ENCODE assay signal across 14 cellular contexts in genomic region chr11:114187173-114187572, GRCh38.
DNase-seq lines count a peak whose midpoint lies in the region; ATAC-seq and TF ChIP-seq lines count a peak whose summit lies in the region.
"Had no signal": no experiment of that assay in that cellular context is flagged by ENCODE, and none has a peak within 500 bp of the region (broad histone marks: within the 10 kb centered on the region; RNA-seq: fewer than 3 reads in every experiment).

No MANE protein-coding gene starts in this region.

- H3K36me3 ChIP-seq in left ventricle myocardium inferior (peaks cover 59% of the 10 kb centered on the region), heart right ventricle (peaks cover 0 to 49% (median 13%) of the 10 kb centered on the region in 9 donors), OCI-LY7 (ENCODE audit: insufficient read depth, low read length) (no peaks in the 10 kb centered on the region), mucosa of descending colon (ENCODE audit: low read depth) (no peaks in the 10 kb centered on the region), upper lobe of left lung (peaks cover 19 to 85% (median 44%) of the 10 kb centered on the region in 4 donors), mesenchymal stem cell (ENCODE audit: control insufficient read depth in 1 of 2, insufficient read depth in 2 of 2, low read depth in 1 of 2, low read length in 2 of 2) (no peaks in the 10 kb centered on the region)

- CTCF ChIA-PET in OCI-LY7 (lab: Charles Lee; ENCODE audit: unreplicated experiment): interaction anchor here (0.6 kb wide), 1 partner anchor 385 kb away, joined by 3 read pairs; no protein-coding TSS in a partner anchor

- H2AK5ac ChIP-seq in mesenchymal stem cell (ENCODE audit: low read length, severe bottlenecking): no peak overlapping the region

- TF ChIP-seq CTCF in left ventricle myocardium inferior (IDR thresholded peaks at IDR 0.05; ENCODE audit: borderline replicate concordance): no peak
- no peak for TF ChIP-seq CTCF in heart right ventricle (IDR thresholded peaks at IDR 0.05)
- TF ChIP-seq CTCF in OCI-LY7 (conservative IDR thresholded peaks at IDR 0.05; ENCODE audit: low read length): no peak
- no peak for TF ChIP-seq CTCF in mucosa of descending colon (IDR thresholded peaks at IDR 0.05)
- no peak for TF ChIP-seq CTCF in upper lobe of left lung (IDR thresholded peaks at IDR 0.05)

- H3K9ac ChIP-seq in mesenchymal stem cell (ENCODE audit: low read length): no peak overlapping the region

- no peak overlapping the region for H4K8ac ChIP-seq in mesenchymal stem cell (ENCODE audit: low read length)

- no peaks in the 10 kb centered on the region for H3K79me2 ChIP-seq in OCI-LY7 (ENCODE audit: insufficient read depth, low read depth, low read length)

- no peaks in the 10 kb centered on the region for H4K20me1 ChIP-seq in OCI-LY7 (ENCODE audit: insufficient read depth, low read length)

- no peaks in the 10 kb centered on the region for H3K9me2 ChIP-seq in OCI-LY7 (ENCODE audit: insufficient read depth, low read length)

- H3K4me1 ChIP-seq in left ventricle myocardium inferior (peaks cover 74% of the 10 kb centered on the region), heart right ventricle (peaks cover 9 to 47% (median 25%) of the 10 kb centered on the region in 9 donors), OCI-LY7 (ENCODE audit: insufficient read depth, low read length, poor library complexity, severe bottlenecking) (peaks cover 26% of the 10 kb centered on the region), mucosa of descending colon (ENCODE audit: low read depth) (peaks cover 3% of the 10 kb centered on the region), upper lobe of left lung (peaks cover 20 to 52% (median 35%) of the 10 kb centered on the region in 4 donors), mesenchymal stem cell (ENCODE audit: control insufficient read depth, insufficient read depth, low read depth, low read length) (no peaks in the 10 kb centered on the region)

- H2BK120ac ChIP-seq in mesenchymal stem cell (ENCODE audit: low read depth, low read length): no peak overlapping the region

- peak overlapping the region; percentile 56; the same call in 1 of the 2 replicates for H2AFZ ChIP-seq in OCI-LY7 (ENCODE audit: low read length)
- no peak overlapping the region for H2AFZ ChIP-seq in mesenchymal stem cell (ENCODE audit: low read depth, low read length)

- 66 to 92% methylated on average over 7 of the region's 7 CpGs for WGBS in heart right ventricle, 2 donors
- 69 to 73% methylated on average over 6 to 7 of the region's 7 CpGs for WGBS in upper lobe of left lung, 2 donors
- 91% methylated on average over 7 of the region's 7 CpGs for WGBS in mesenchymal stem cell

- H2BK5ac ChIP-seq in mesenchymal stem cell (ENCODE audit: low read depth, low read length, poor library complexity, severe bottlenecking): no peak overlapping the region

- H3K27me3 ChIP-seq in left ventricle myocardium inferior (ENCODE audit: low read depth) (no peaks in the 10 kb centered on the region), heart right ventricle (no peaks in the 10 kb centered on the region), upper lobe of left lung (no peaks in the 10 kb centered on the region), mesenchymal stem cell (ENCODE audit: control insufficient read depth in 1 of 2, insufficient read depth in 1 of 2, low read length in 2 of 2) (peaks cover 49 to 53% of the 10 kb centered on the region in 2 experiments)
- H3K27me3 ChIP-seq: right lobe of liver had no signal

- TF ChIP-seq POLR2A in upper lobe of left lung (IDR thresholded peaks at IDR 0.05): no peak

- H2BK12ac ChIP-seq in mesenchymal stem cell (ENCODE audit: low read length in 2 of 2): no peak overlapping the region

- ATAC-seq in heart right ventricle: no peak
- peak; percentile 42 for ATAC-seq in mucosa of descending colon
- ATAC-seq in upper lobe of left lung (ENCODE audit: low FRiP score in 2 of 2): no peak
- ATAC-seq: activated T-helper 17 cell treated with anti-CD3 and anti-CD28 coated beads, Interleukin-2, amount 50 U/mL, for 72 hours; left lobe of liver; right lobe of liver had no signal

- H3K4me3 ChIP-seq in left ventricle myocardium inferior: no peak overlapping the region
- H3K4me3 ChIP-seq in heart right ventricle: no peak overlapping the region
- H3K4me3 ChIP-seq in OCI-LY7 (ENCODE audit: low read depth, low read length, poor library complexity, severe bottlenecking): no peak overlapping the region
- H3K4me3 ChIP-seq in mucosa of descending colon: no peak overlapping the region
- H3K4me3 ChIP-seq in upper lobe of left lung: no peak overlapping the region
- no peak overlapping the region for H3K4me3 ChIP-seq in mesenchymal stem cell (ENCODE audit: insufficient read depth in 1 of 2, low read depth in 1 of 2, low read length in 2 of 2)
- H3K4me3 ChIP-seq: right lobe of liver had no signal

- H3K27ac ChIP-seq in left ventricle myocardium inferior (replicated peaks) (peak overlapping the region; percentile 40), heart right ventricle (peak overlapping the region in 1 of 10 donors; percentile 10), OCI-LY7 (ENCODE audit: low read depth, low read length, poor library complexity, severe bottlenecking) (peak overlapping the region; percentile 20), upper lobe of left lung (peak overlapping the region; percentile 39 to 70 (median 52)), mesenchymal stem cell (ENCODE audit: low read length, poor library complexity, severe bottlenecking) (no peak overlapping the region)

- intact Hi-C loops in left ventricle myocardium inferior (cut with micrococcal nuclease) (loop anchor here (10.0 kb wide), 1 partner anchor 132 kb away; the partner anchor contains the start of gene ZBTB16), heart right ventricle (cut with DNase I) (loop anchor here in 1 of 10 donors (10.0 kb wide), 2 partner anchors 122 to 152 kb away; no protein-coding TSS in a partner anchor), OCI-LY7 (cut with micrococcal nuclease; ENCODE audit: unreplicated experiment) (no loop called here), mucosa of descending colon (cut with DNase I, micrococcal nuclease) (no loop called here)

- H3K4ac ChIP-seq in mesenchymal stem cell (ENCODE audit: low read depth in 1 of 2, low read length in 2 of 2): no peak overlapping the region

- H4K91ac ChIP-seq in mesenchymal stem cell (ENCODE audit: low read length): no peak overlapping the region

- no peak overlapping the region for H3K23ac ChIP-seq in mesenchymal stem cell (ENCODE audit: low read length in 2 of 2)

- H3K4me2 ChIP-seq in OCI-LY7 (ENCODE audit: low read length) (peak overlapping the region; percentile 37), mesenchymal stem cell (ENCODE audit: low read length, poor library complexity, severe bottlenecking) (no peak overlapping the region)

- no peak overlapping the region for H3K14ac ChIP-seq in mesenchymal stem cell (ENCODE audit: low read length in 2 of 2)

- H2BK15ac ChIP-seq in mesenchymal stem cell (ENCODE audit: low read depth, poor library complexity, severe bottlenecking): no peak overlapping the region

- DNase-seq in left ventricle myocardium inferior: no peak
- DNase-seq in heart right ventricle: no peak
- peak; percentile 66 for DNase-seq in OCI-LY7 (ENCODE audit: low spot score)
- DNase-seq in mucosa of descending colon: no peak
- no peak for DNase-seq in upper lobe of left lung
- DNase-seq in mesenchymal stem cell: no peak
- no peak for DNase-seq in GM19240 (ENCODE audit: insufficient read length, low spot score)
- no peak for DNase-seq in DMS153 treated with DMSO at 0.1 percent for 48 hours (lab: John Stamatoyannopoulos, UW; ENCODE audit: unreplicated experiment)
- DNase-seq: activated CD4-positive, alpha-beta T cell treated with anti-CD3 and anti-CD28 coated beads, Interleukin-2, amount 50 U/mL, for 1 hour; right lobe of liver; stimulated activated naive CD4-positive, alpha-beta T cell; T-helper 9 cell had no signal

- H3K18ac ChIP-seq in mesenchymal stem cell (ENCODE audit: low read depth in 1 of 2, low read length in 2 of 2): no peak overlapping the region

- POLR2A ChIA-PET in OCI-LY7 (lab: Charles Lee): interaction anchor here (0.6 to 2.3 kb wide), 6 partner anchors 9 to 257 kb away, joined by 3 to 7 read pairs (median 4); no protein-coding TSS in a partner anchor

- BruUV-seq in OCI-LY7 (replicated peaks; lab: Mats Ljungman, UMichigan): no TSS peak

- H3K9me3 ChIP-seq in left ventricle myocardium inferior (replicated peaks) (peaks cover 7% of the 10 kb centered on the region), heart right ventricle (peaks cover 0 to 12% (median 0%) of the 10 kb centered on the region in 11 donors), OCI-LY7 (ENCODE audit: low read length) (peaks cover 5% of the 10 kb centered on the region; the same call in 1 of the 2 replicates), mucosa of descending colon (no peaks in the 10 kb centered on the region), upper lobe of left lung (no peaks in the 10 kb centered on the region), mesenchymal stem cell (ENCODE audit: control insufficient read depth, low read length) (peaks cover 14% of the 10 kb centered on the region)
- H3K9me3 ChIP-seq: right lobe of liver had no signal

- no peaks in the 10 kb centered on the region for H3K79me1 ChIP-seq in mesenchymal stem cell (replicated peaks; ENCODE audit: low read length, poor library complexity, severe bottlenecking)

- no peak for TF ChIP-seq EP300 in upper lobe of left lung (IDR thresholded peaks at IDR 0.05)
